In the genomic region with DNA sequence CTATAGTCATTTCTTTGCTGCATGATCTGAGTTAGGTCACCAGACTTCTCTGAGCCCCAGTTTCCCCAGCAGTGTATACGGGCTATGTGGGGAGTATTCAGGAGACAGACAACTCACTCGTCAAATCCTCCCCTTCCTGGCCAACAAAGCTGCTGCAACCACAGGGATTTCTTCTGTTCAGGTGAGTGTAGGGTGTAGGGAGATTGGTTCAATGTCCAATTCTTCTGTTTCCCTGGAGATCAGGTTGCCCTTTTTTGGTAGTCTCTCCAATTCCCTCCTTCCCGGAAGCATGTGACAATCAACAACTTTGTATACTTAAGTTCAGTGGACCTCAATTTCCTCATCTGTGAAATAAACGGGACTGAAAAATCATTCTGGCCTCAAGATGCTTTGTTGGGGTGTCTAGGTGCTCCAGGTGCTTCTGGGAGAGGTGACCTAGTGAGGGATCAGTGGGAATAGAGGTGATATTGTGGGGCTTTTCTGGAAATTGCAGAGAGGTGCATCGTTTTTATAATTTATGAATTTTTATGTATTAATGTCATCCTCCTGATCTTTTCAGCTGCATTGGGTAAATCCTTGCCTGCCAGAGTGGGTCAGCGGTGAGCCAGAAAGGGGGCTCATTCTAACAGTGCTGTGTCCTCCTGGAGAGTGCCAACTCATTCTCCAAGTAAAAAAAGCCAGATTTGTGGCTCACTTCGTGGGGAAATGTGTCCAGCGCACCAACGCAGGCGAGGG, we compare ENCODE assay signal across 1 cellular context.
TF ChIP-seq lines count a peak whose summit lies in the region.

No MANE protein-coding gene starts in this region.

TF ChIP-seq in HepG2, 621 proteins besides CTCF, POLR2A, EP300 and RAD21 (continued from another document and continues in another):
- TF ChIP-seq, protein P1, sequence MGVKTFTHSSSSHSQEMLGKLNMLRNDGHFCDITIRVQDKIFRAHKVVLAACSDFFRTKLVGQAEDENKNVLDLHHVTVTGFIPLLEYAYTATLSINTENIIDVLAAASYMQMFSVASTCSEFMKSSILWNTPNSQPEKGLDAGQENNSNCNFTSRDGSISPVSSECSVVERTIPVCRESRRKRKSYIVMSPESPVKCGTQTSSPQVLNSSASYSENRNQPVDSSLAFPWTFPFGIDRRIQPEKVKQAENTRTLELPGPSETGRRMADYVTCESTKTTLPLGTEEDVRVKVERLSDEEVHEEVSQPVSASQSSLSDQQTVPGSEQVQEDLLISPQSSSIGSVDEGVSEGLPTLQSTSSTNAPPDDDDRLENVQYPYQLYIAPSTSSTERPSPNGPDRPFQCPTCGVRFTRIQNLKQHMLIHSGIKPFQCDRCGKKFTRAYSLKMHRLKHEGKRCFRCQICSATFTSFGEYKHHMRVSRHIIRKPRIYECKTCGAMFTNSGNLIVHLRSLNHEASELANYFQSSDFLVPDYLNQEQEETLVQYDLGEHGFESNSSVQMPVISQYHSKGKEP (CRISPR knock-in tag; IDR thresholded peaks at IDR 0.05), result no peak
- TF ChIP-seq KLF11 (CRISPR knock-in tag; IDR thresholded peaks at IDR 0.05), result 0 out of 2 replicates have a peak, but pooled peaks have one; percentile 38
- no peak for TF ChIP-seq ZNF850 (CRISPR knock-in tag; conservative IDR thresholded peaks at IDR 0.05)
- TF ChIP-seq, protein P2, sequence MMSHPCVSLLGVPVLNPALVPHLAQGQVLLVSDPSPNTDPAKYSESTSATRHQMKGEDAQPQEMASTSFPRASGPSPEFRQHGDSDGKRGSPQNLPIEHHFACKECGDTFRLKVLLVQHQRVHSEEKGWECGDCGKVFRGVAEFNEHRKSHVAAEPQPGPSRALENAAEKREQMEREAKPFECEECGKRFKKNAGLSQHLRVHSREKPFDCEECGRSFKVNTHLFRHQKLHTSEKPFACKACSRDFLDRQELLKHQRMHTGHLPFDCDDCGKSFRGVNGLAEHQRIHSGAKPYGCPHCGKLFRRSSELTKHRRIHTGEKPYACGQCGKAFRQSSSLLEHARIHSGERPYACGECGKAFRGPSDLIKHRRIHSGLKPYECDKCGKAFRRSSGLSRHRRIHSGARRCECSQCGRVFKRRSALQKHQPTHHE (CRISPR knock-in tag; IDR thresholded peaks at IDR 0.05; ENCODE audit: borderline replicate concordance), result no peak; the same call in 1 of the 2 replicates
- no peak for TF ChIP-seq ZNF292 (CRISPR knock-in tag; IDR thresholded peaks at IDR 0.05; ENCODE audit: borderline replicate concordance, low read depth)
- TF ChIP-seq, protein P3, sequence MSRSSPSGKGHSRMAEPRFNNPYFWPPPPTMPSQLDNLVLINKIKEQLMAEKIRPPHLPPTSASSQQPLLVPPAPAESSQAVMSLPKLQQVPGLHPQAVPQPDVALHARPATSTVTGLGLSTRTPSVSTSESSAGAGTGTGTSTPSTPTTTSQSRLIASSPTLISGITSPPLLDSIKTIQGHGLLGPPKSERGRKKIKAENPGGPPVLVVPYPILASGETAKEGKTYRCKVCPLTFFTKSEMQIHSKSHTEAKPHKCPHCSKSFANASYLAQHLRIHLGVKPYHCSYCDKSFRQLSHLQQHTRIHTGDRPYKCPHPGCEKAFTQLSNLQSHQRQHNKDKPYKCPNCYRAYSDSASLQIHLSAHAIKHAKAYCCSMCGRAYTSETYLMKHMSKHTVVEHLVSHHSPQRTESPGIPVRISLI (CRISPR knock-in tag; IDR thresholded peaks at IDR 0.05; ENCODE audit: borderline replicate concordance), result peak; percentile 56; the same call in 1 of the 2 replicates
- TF ChIP-seq CCDC6 (CRISPR knock-in tag; IDR thresholded peaks at IDR 0.05), result no peak; the same call in 1 of the 2 replicates
- TF ChIP-seq, protein P4, sequence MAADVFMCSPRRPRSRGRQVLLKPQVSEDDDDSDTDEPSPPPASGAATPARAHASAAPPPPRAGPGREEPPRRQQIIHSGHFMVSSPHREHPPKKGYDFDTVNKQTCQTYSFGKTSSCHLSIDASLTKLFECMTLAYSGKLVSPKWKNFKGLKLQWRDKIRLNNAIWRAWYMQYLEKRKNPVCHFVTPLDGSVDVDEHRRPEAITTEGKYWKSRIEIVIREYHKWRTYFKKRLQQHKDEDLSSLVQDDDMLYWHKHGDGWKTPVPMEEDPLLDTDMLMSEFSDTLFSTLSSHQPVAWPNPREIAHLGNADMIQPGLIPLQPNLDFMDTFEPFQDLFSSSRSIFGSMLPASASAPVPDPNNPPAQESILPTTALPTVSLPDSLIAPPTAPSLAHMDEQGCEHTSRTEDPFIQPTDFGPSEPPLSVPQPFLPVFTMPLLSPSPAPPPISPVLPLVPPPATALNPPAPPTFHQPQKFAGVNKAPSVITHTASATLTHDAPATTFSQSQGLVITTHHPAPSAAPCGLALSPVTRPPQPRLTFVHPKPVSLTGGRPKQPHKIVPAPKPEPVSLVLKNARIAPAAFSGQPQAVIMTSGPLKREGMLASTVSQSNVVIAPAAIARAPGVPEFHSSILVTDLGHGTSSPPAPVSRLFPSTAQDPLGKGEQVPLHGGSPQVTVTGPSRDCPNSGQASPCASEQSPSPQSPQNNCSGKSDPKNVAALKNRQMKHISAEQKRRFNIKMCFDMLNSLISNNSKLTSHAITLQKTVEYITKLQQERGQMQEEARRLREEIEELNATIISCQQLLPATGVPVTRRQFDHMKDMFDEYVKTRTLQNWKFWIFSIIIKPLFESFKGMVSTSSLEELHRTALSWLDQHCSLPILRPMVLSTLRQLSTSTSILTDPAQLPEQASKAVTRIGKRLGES (CRISPR knock-in tag; IDR thresholded peaks at IDR 0.05; ENCODE audit: borderline replicate concordance), result no peak
- no peak for TF ChIP-seq RARG (CRISPR knock-in tag; IDR thresholded peaks at IDR 0.05; ENCODE audit: low read depth)
- TF ChIP-seq, protein P5, sequence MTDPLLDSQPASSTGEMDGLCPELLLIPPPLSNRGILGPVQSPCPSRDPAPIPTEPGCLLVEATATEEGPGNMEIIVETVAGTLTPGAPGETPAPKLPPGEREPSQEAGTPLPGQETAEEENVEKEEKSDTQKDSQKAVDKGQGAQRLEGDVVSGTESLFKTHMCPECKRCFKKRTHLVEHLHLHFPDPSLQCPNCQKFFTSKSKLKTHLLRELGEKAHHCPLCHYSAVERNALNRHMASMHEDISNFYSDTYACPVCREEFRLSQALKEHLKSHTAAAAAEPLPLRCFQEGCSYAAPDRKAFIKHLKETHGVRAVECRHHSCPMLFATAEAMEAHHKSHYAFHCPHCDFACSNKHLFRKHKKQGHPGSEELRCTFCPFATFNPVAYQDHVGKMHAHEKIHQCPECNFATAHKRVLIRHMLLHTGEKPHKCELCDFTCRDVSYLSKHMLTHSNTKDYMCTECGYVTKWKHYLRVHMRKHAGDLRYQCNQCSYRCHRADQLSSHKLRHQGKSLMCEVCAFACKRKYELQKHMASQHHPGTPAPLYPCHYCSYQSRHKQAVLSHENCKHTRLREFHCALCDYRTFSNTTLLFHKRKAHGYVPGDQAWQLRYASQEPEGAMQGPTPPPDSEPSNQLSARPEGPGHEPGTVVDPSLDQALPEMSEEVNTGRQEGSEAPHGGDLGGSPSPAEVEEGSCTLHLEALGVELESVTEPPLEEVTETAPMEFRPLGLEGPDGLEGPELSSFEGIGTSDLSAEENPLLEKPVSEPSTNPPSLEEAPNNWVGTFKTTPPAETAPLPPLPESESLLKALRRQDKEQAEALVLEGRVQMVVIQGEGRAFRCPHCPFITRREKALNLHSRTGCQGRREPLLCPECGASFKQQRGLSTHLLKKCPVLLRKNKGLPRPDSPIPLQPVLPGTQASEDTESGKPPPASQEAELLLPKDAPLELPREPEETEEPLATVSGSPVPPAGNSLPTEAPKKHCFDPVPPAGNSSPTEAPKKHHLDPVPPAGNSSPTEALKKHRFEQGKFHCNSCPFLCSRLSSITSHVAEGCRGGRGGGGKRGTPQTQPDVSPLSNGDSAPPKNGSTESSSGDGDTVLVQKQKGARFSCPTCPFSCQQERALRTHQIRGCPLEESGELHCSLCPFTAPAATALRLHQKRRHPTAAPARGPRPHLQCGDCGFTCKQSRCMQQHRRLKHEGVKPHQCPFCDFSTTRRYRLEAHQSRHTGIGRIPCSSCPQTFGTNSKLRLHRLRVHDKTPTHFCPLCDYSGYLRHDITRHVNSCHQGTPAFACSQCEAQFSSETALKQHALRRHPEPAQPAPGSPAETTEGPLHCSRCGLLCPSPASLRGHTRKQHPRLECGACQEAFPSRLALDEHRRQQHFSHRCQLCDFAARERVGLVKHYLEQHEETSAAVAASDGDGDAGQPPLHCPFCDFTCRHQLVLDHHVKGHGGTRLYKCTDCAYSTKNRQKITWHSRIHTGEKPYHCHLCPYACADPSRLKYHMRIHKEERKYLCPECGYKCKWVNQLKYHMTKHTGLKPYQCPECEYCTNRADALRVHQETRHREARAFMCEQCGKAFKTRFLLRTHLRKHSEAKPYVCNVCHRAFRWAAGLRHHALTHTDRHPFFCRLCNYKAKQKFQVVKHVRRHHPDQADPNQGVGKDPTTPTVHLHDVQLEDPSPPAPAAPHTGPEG (CRISPR knock-in tag; IDR thresholded peaks at IDR 0.05), result no peak
- no peak for TF ChIP-seq IRX3 (CRISPR knock-in tag; IDR thresholded peaks at IDR 0.05; ENCODE audit: borderline replicate concordance, low read depth)
- TF ChIP-seq NKX3-1 (CRISPR knock-in tag; IDR thresholded peaks at IDR 0.05), result no peak
- TF ChIP-seq ZNF737 (CRISPR knock-in tag; IDR thresholded peaks at IDR 0.05; ENCODE audit: borderline replicate concordance), result no peak
- no peak; the same call in 1 of the 2 replicates for TF ChIP-seq ZNF709 (CRISPR knock-in tag; IDR thresholded peaks at IDR 0.05)
- no peak for TF ChIP-seq FOXA1 (IDR thresholded peaks at IDR 0.05)
- peak; percentile 77 for TF ChIP-seq FOXA1 (CRISPR knock-in tag; IDR thresholded peaks at IDR 0.05)
- TF ChIP-seq MAFF (IDR thresholded peaks at IDR 0.05; ENCODE audit: low read depth, low read length), result no peak
- TF ChIP-seq NFIC (IDR thresholded peaks at IDR 0.05; ENCODE audit: low read length), result no peak; the same call in none of the 2 replicates
- no peak for TF ChIP-seq ZNF558 (CRISPR knock-in tag; IDR thresholded peaks at IDR 0.05; ENCODE audit: borderline replicate concordance)
- no peak for TF ChIP-seq SMYD3 (CRISPR knock-in tag; IDR thresholded peaks at IDR 0.05)
- TF ChIP-seq, protein P6, sequence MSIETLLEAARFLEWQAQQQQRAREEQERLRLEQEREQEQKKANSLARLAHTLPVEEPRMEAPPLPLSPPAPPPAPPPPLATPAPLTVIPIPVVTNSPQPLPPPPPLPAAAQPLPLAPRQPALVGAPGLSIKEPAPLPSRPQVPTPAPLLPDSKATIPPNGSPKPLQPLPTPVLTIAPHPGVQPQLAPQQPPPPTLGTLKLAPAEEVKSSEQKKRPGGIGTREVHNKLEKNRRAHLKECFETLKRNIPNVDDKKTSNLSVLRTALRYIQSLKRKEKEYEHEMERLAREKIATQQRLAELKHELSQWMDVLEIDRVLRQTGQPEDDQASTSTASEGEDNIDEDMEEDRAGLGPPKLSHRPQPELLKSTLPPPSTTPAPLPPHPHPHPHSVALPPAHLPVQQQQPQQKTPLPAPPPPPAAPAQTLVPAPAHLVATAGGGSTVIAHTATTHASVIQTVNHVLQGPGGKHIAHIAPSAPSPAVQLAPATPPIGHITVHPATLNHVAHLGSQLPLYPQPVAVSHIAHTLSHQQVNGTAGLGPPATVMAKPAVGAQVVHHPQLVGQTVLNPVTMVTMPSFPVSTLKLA (IDR thresholded peaks at IDR 0.05), result peak; percentile 12; the same call in 1 of the 2 replicates
- no peak for TF ChIP-seq BORCS8-MEF2B (CRISPR knock-in tag; IDR thresholded peaks at IDR 0.05)
- no peak for TF ChIP-seq HNRNPK (IDR thresholded peaks at IDR 0.05; ENCODE audit: low read depth, low read length, poor library complexity, severe bottlenecking)
- TF ChIP-seq, protein P7, sequence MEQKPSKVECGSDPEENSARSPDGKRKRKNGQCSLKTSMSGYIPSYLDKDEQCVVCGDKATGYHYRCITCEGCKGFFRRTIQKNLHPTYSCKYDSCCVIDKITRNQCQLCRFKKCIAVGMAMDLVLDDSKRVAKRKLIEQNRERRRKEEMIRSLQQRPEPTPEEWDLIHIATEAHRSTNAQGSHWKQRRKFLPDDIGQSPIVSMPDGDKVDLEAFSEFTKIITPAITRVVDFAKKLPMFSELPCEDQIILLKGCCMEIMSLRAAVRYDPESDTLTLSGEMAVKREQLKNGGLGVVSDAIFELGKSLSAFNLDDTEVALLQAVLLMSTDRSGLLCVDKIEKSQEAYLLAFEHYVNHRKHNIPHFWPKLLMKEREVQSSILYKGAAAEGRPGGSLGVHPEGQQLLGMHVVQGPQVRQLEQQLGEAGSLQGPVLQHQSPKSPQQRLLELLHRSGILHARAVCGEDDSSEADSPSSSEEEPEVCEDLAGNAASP (CRISPR knock-in tag; IDR thresholded peaks at IDR 0.05; ENCODE audit: borderline replicate concordance), result no peak; the same call in 1 of the 2 replicates
- no peak for TF ChIP-seq THYN1 (CRISPR knock-in tag; IDR thresholded peaks at IDR 0.05; ENCODE audit: borderline replicate concordance, low read depth)
- TF ChIP-seq ZNF232 (CRISPR knock-in tag; IDR thresholded peaks at IDR 0.05; ENCODE audit: borderline replicate concordance), result no peak
- peak; percentile 79; the same call in 1 of the 2 replicates for TF ChIP-seq SAP130 (CRISPR knock-in tag; IDR thresholded peaks at IDR 0.05; ENCODE audit: low read depth)
- TF ChIP-seq RBFOX2 (IDR thresholded peaks at IDR 0.05; ENCODE audit: low read depth, low read length), result no peak
- no peak for TF ChIP-seq GABPA (IDR thresholded peaks at IDR 0.05; ENCODE audit: low read depth, low read length)
- peak; percentile 44; the same call in 1 of the 2 replicates for TF ChIP-seq GABPA (CRISPR knock-in tag; IDR thresholded peaks at IDR 0.05; ENCODE audit: low read depth)
- no peak for TF ChIP-seq ZNF761 (CRISPR knock-in tag; conservative IDR thresholded peaks at IDR 0.05)
- TF ChIP-seq NONO (IDR thresholded peaks at IDR 0.05), result no peak
- TF ChIP-seq NONO (CRISPR knock-in tag; conservative IDR thresholded peaks at IDR 0.05), result peak; percentile 44
- no peak for TF ChIP-seq KLF15 (CRISPR knock-in tag; IDR thresholded peaks at IDR 0.05; ENCODE audit: borderline replicate concordance)
- TF ChIP-seq CENPT (CRISPR knock-in tag; IDR thresholded peaks at IDR 0.05; ENCODE audit: low read depth), result no peak
- TF ChIP-seq ZNF772 (CRISPR knock-in tag; IDR thresholded peaks at IDR 0.05), result no peak
- no peak; the same call in 1 of the 2 replicates for TF ChIP-seq ZNF350 (CRISPR knock-in tag; IDR thresholded peaks at IDR 0.05; ENCODE audit: borderline replicate concordance, low read depth)
- no peak for TF ChIP-seq CCAR2 (optimal IDR thresholded peaks at IDR 0.05; ENCODE audit: low read depth, low read length)
- TF ChIP-seq, protein P8, sequence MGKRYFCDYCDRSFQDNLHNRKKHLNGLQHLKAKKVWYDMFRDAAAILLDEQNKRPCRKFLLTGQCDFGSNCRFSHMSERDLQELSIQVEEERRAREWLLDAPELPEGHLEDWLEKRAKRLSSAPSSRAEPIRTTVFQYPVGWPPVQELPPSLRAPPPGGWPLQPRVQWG (CRISPR knock-in tag; IDR thresholded peaks at IDR 0.05; ENCODE audit: borderline replicate concordance, low read depth), result no peak
- no peak for TF ChIP-seq JUND (CRISPR knock-in tag; IDR thresholded peaks at IDR 0.05)
- peak; percentile 86 for TF ChIP-seq POLR2AphosphoS5 (IDR thresholded peaks at IDR 0.05; ENCODE audit: low read depth, low read length)
- TF ChIP-seq NRL (CRISPR knock-in tag; IDR thresholded peaks at IDR 0.05; ENCODE audit: borderline replicate concordance), result no peak
